ENCODE assay signal across 8 cellular contexts in genomic region chr7:5526190-5527037, GRCh38. TPM values are rescaled to one million over a fixed set of nuclear protein-coding genes. Genes with fewer than 3 reads are reported as not detected.
DNase-seq lines count a peak whose midpoint lies in the region; ATAC-seq and TF ChIP-seq lines count a peak whose summit lies in the region.

No MANE protein-coding gene starts in this region.

- intact Hi-C loops in lower lobe of right lung (cut with DNase I): no loop called here

- peaks cover 52% of the 10 kb centered on the region for H3K36me3 Mint-ChIP-seq in activated naive CD4-positive, alpha-beta T cell treated with anti-CD3 and anti-CD28 coated beads, Interleukin-2, amount 10 ng/mL, durations not matched to agents 7 days and 5 days

- peak; percentile 37 for DNase-seq in activated naive CD4-positive, alpha-beta T cell treated with anti-CD3 and anti-CD28 coated beads, Interleukin-2, amount 10 ng/mL, durations not matched to agents 7 days and 5 days
- no peak for DNase-seq in activated naive CD4-positive, alpha-beta T cell treated with anti-CD3 and anti-CD28 coated beads, Interleukin-2, amount 50 U/mL, for 16 hours
- peak; percentile 41 for DNase-seq in central memory CD4-positive, alpha-beta T cell
- DNase-seq in lower lobe of right lung (no peak), substantia nigra (lab: John Stamatoyannopoulos, UW) (peak in 25 of 49 donors; percentile 5 to 82 (median 28))
- no peak for DNase-seq in effector CD4-positive, alpha-beta T cell

- H3K4me1 Mint-ChIP-seq in activated naive CD4-positive, alpha-beta T cell treated with anti-CD3 and anti-CD28 coated beads, Interleukin-2, amount 10 ng/mL, durations not matched to agents 7 days and 5 days: peaks cover 31% of the 10 kb centered on the region

- no peak for ATAC-seq in SK-N-SH treated with all-trans-retinoic acid at 6 μM for 48 hours
- ATAC-seq in lower lobe of right lung: no peak
- no peak for ATAC-seq in GM18502 (IDR thresholded peaks at IDR 0.05; ENCODE audit: poor library complexity, unreplicated experiment)

- peaks cover 20% of the 10 kb centered on the region for H3K27me3 Mint-ChIP-seq in activated naive CD4-positive, alpha-beta T cell treated with anti-CD3 and anti-CD28 coated beads, Interleukin-2, amount 10 ng/mL, durations not matched to agents 7 days and 5 days

- H3K4me3 Mint-ChIP-seq in activated naive CD4-positive, alpha-beta T cell treated with anti-CD3 and anti-CD28 coated beads, Interleukin-2, amount 10 ng/mL, durations not matched to agents 7 days and 5 days: peak overlapping the region; percentile 95

- peak overlapping the region; percentile 92 for H3K27ac Mint-ChIP-seq in activated naive CD4-positive, alpha-beta T cell treated with anti-CD3 and anti-CD28 coated beads, Interleukin-2, amount 10 ng/mL, durations not matched to agents 7 days and 5 days

- peaks cover 37% of the 10 kb centered on the region for H3K4me1 ChIP-seq in lower lobe of right lung

- peaks cover 44% of the 10 kb centered on the region for H3K36me3 ChIP-seq in lower lobe of right lung

- no peak for TF ChIP-seq CTCF in lower lobe of right lung (IDR thresholded peaks at IDR 0.05)

- peak overlapping the region; percentile 96 for H3K4me3 ChIP-seq in lower lobe of right lung

- H3K27me3 ChIP-seq in lower lobe of right lung (ENCODE audit: low read depth): no peaks in the 10 kb centered on the region

- peak overlapping the region; percentile 100 for H3K27ac ChIP-seq in lower lobe of right lung
- no peak overlapping the region for H3K27ac ChIP-seq in substantia nigra (ENCODE audit: low read depth, low read length, poor library complexity, severe bottlenecking)

- no peaks in the 10 kb centered on the region for H3K9me3 Mint-ChIP-seq in activated naive CD4-positive, alpha-beta T cell treated with anti-CD3 and anti-CD28 coated beads, Interleukin-2, amount 10 ng/mL, durations not matched to agents 7 days and 5 days

- CTCF ChIA-PET in activated naive CD4-positive, alpha-beta T cell treated with anti-CD3 and anti-CD28 coated beads, Interleukin-2, amount 10 ng/mL, durations not matched to agents 7 days and 5 days (lab: Charles Lee): interaction anchor here (1.9 to 4.0 kb wide), 2 partner anchors 32 to 33 kb away, joined by 7 to 39 read pairs; no protein-coding TSS in a partner anchor

- H3K9me3 ChIP-seq in lower lobe of right lung: no peaks in the 10 kb centered on the region

TF ChIP-seq in SK-N-SH treated with all-trans-retinoic acid at 6 μM for 48 hours, 23 proteins besides CTCF, POLR2A, EP300 and RAD21 (continues in another document):
- TF ChIP-seq GLIS3 (CRISPR knock-in tag; IDR thresholded peaks at IDR 0.05) (peak; percentile 77), ZFP3 (CRISPR knock-in tag; IDR thresholded peaks at IDR 0.05) (no peak), CSRNP3 (CRISPR knock-in tag; IDR thresholded peaks at IDR 0.05) (peak; percentile 89; the same call in 1 of the 2 replicates), ESRRG (CRISPR knock-in tag; IDR thresholded peaks at IDR 0.05) (no peak; the same call in 1 of the 2 replicates), ZNF565 (CRISPR knock-in tag; conservative IDR thresholded peaks at IDR 0.05; ENCODE audit: low read depth) (0 out of 2 replicates have a peak, but pooled peaks have one; percentile 34), CSDC2 (CRISPR knock-in tag; IDR thresholded peaks at IDR 0.05) (no peak), PATZ1 (CRISPR knock-in tag; IDR thresholded peaks at IDR 0.05; ENCODE audit: borderline replicate concordance) (peak; percentile 38; the same call in 1 of the 2 replicates), ISL1 (CRISPR knock-in tag; IDR thresholded peaks at IDR 0.05) (no peak), ZFP30 (CRISPR knock-in tag; IDR thresholded peaks at IDR 0.05) (no peak; the same call in 1 of the 2 replicates), BACH2 (CRISPR knock-in tag; IDR thresholded peaks at IDR 0.05; ENCODE audit: borderline replicate concordance) (no peak), ZNF8 (CRISPR knock-in tag; IDR thresholded peaks at IDR 0.05) (no peak), ARNTL (CRISPR knock-in tag; IDR thresholded peaks at IDR 0.05; ENCODE audit: borderline replicate concordance, low read depth) (no peak), TSHZ2 (CRISPR knock-in tag; IDR thresholded peaks at IDR 0.05) (no peak), ZC3H10 (CRISPR knock-in tag; IDR thresholded peaks at IDR 0.05) (peak; percentile 81), POU6F1 (CRISPR knock-in tag; IDR thresholded peaks at IDR 0.05; ENCODE audit: borderline replicate concordance, low read depth) (no peak), TOX (CRISPR knock-in tag; IDR thresholded peaks at IDR 0.05; ENCODE audit: borderline replicate concordance) (peak; percentile 73), ZNF70 (CRISPR knock-in tag; IDR thresholded peaks at IDR 0.05) (0 out of 2 replicates have a peak, but pooled peaks have one; percentile 12), PPARA (CRISPR knock-in tag; IDR thresholded peaks at IDR 0.05; ENCODE audit: borderline replicate concordance) (no peak), SNAI2 (CRISPR knock-in tag; IDR thresholded peaks at IDR 0.05) (no peak), OSR1 (CRISPR knock-in tag; IDR thresholded peaks at IDR 0.05) (no peak; the same call in 1 of the 2 replicates), RARB (CRISPR knock-in tag; IDR thresholded peaks at IDR 0.05) (peak; percentile 75), TCF4 (CRISPR knock-in tag; IDR thresholded peaks at IDR 0.05; ENCODE audit: borderline replicate concordance) (0 out of 2 replicates have a peak, but pooled peaks have one; percentile 19)

RNA-seq across cellular contexts. Expression of gene ACTB, which starts 4.0 kb away (rescaled TPM):
- 3,617 TPM for total RNA-seq in lower lobe of right lung

RNA-seq across cellular contexts. Expression of gene FBXL18, which starts 12.8 kb away (rescaled TPM):
- total RNA-seq in lower lobe of right lung: 9.2 TPM

Comparison
In these comparisons a context has a peak if more than half of its experiments do, and no peak if none do; other contexts are left out.
1. DNase-seq: peak in activated naive CD4-positive, alpha-beta T cell treated with anti-CD3 and anti-CD28 coated beads, Interleukin-2, amount 10 ng/mL, durations not matched to agents 7 days and 5 days (single experiment), central memory CD4-positive, alpha-beta T cell (single experiment) and substantia nigra (25 of 49); none in activated naive CD4-positive, alpha-beta T cell treated with anti-CD3 and anti-CD28 coated beads, Interleukin-2, amount 50 U/mL, for 16 hours (single experiment), lower lobe of right lung (single experiment) and effector CD4-positive, alpha-beta T cell (single experiment).